Comparison of ENCODE assay signal across 2 cellular contexts in genomic region chr14:105944632-105945610, GRCh38.
TF ChIP-seq lines count a peak whose summit lies in the region.

No MANE protein-coding gene starts in this region.

TF ChIP-seq in Ishikawa, 13 proteins besides CTCF, POLR2A, EP300 and RAD21 (continued from another document):
- TF ChIP-seq USF1 (IDR thresholded peaks at IDR 0.05) (no peak), TCF12 (IDR thresholded peaks at IDR 0.05; ENCODE audit: low read depth) (no peak), YY1 (IDR thresholded peaks at IDR 0.05; ENCODE audit: low read depth) (no peak), REST (IDR thresholded peaks at IDR 0.05; ENCODE audit: low read depth) (no peak)

TF ChIP-seq in HepG2, 621 proteins besides CTCF, POLR2A, EP300 and RAD21 (continued from another document and continues in another):
- no peak for TF ChIP-seq ATF6 (CRISPR knock-in tag; conservative IDR thresholded peaks at IDR 0.05)
- TF ChIP-seq ZNF687 (CRISPR knock-in tag; IDR thresholded peaks at IDR 0.05) = peak; percentile 56
- peak; percentile 96 for TF ChIP-seq STAG1 (CRISPR knock-in tag; IDR thresholded peaks at IDR 0.05)
- 0 out of 2 replicates have a peak, but pooled peaks have one; percentile 15 for TF ChIP-seq ZNF572 (CRISPR knock-in tag; IDR thresholded peaks at IDR 0.05)
- peak; percentile 50; the same call in 1 of the 2 replicates for TF ChIP-seq PATZ1 (CRISPR knock-in tag; IDR thresholded peaks at IDR 0.05)
- peak; percentile 14; the same call in 1 of the 2 replicates for TF ChIP-seq RARA (CRISPR knock-in tag; IDR thresholded peaks at IDR 0.05)
- 0 out of 2 replicates have a peak, but pooled peaks have one; percentile 51 for TF ChIP-seq ZNF33B (CRISPR knock-in tag; IDR thresholded peaks at IDR 0.05)
- no peak for TF ChIP-seq NR2F6 (IDR thresholded peaks at IDR 0.05)
- peak; percentile 20; the same call in 1 of the 2 replicates for TF ChIP-seq NR2F6 (CRISPR knock-in tag; IDR thresholded peaks at IDR 0.05)
- TF ChIP-seq ZMYM2 (CRISPR knock-in tag; IDR thresholded peaks at IDR 0.05) = no peak
- 0 out of 2 replicates have a peak, but pooled peaks have one; percentile 24 for TF ChIP-seq HOXA5 (CRISPR knock-in tag; IDR thresholded peaks at IDR 0.05)
- peak; percentile 35; the same call in 1 of the 2 replicates for TF ChIP-seq ESRRA (CRISPR knock-in tag; IDR thresholded peaks at IDR 0.05; ENCODE audit: low read depth)
- 0 out of 2 replicates have a peak, but pooled peaks have one; percentile 56 for TF ChIP-seq ZNF784 (CRISPR knock-in tag; IDR thresholded peaks at IDR 0.05; ENCODE audit: borderline replicate concordance)
- TF ChIP-seq ZNF362 (CRISPR knock-in tag; IDR thresholded peaks at IDR 0.05; ENCODE audit: borderline replicate concordance) = peak; percentile 52; the same call in 1 of the 2 replicates
- TF ChIP-seq ZNF24 (IDR thresholded peaks at IDR 0.05) = no peak
- peak; percentile 58 for TF ChIP-seq XRCC5 (optimal IDR thresholded peaks at IDR 0.05; ENCODE audit: low read length)
- TF ChIP-seq ZNF367 (CRISPR knock-in tag; IDR thresholded peaks at IDR 0.05; ENCODE audit: borderline replicate concordance) = no peak
- TF ChIP-seq STAT5B (CRISPR knock-in tag; IDR thresholded peaks at IDR 0.05) = no peak
- peak; percentile 13; the same call in 1 of the 2 replicates for TF ChIP-seq ZNF691 (CRISPR knock-in tag; IDR thresholded peaks at IDR 0.05; ENCODE audit: borderline replicate concordance, low read depth)
- TF ChIP-seq KLF13 (CRISPR knock-in tag; IDR thresholded peaks at IDR 0.05) = no peak
- peak; percentile 95 for TF ChIP-seq SP5 (CRISPR knock-in tag; IDR thresholded peaks at IDR 0.05; ENCODE audit: borderline replicate concordance, low read depth)
- TF ChIP-seq TFDP1 (CRISPR knock-in tag; IDR thresholded peaks at IDR 0.05; ENCODE audit: borderline replicate concordance) = 0 out of 2 replicates have a peak, but pooled peaks have one; percentile 27
- 0 out of 2 replicates have a peak, but pooled peaks have one; percentile 37 for TF ChIP-seq MYC (CRISPR knock-in tag; IDR thresholded peaks at IDR 0.05; ENCODE audit: borderline replicate concordance)
- TF ChIP-seq ZBTB26 (CRISPR knock-in tag; IDR thresholded peaks at IDR 0.05; ENCODE audit: borderline replicate concordance) = no peak
- TF ChIP-seq REST (IDR thresholded peaks at IDR 0.05; ENCODE audit: borderline replicate concordance in 1 of 2, low read depth in 1 of 2, low read length in 2 of 2) = no peak
- peak; percentile 23; the same call in 1 of the 2 replicates for TF ChIP-seq ZFX (CRISPR knock-in tag; IDR thresholded peaks at IDR 0.05; ENCODE audit: low read depth)
- peak; percentile 21 to 33; a peak in 1 of 4 replicates for TF ChIP-seq HMGXB4 (CRISPR knock-in tag; IDR thresholded peaks at IDR 0.05; ENCODE audit: borderline replicate concordance in 1 of 2, low read depth in 1 of 2)
- TF ChIP-seq ATF2 (CRISPR knock-in tag; IDR thresholded peaks at IDR 0.05) = 0 out of 2 replicates have a peak, but pooled peaks have one; percentile 30
- TF ChIP-seq SAP130 (CRISPR knock-in tag; IDR thresholded peaks at IDR 0.05; ENCODE audit: low read depth) = peak; percentile 45; the same call in 1 of the 2 replicates
- TF ChIP-seq HOXA3 (CRISPR knock-in tag; IDR thresholded peaks at IDR 0.05) = peak; percentile 67; the same call in 1 of the 2 replicates
